In the genomic region with DNA sequence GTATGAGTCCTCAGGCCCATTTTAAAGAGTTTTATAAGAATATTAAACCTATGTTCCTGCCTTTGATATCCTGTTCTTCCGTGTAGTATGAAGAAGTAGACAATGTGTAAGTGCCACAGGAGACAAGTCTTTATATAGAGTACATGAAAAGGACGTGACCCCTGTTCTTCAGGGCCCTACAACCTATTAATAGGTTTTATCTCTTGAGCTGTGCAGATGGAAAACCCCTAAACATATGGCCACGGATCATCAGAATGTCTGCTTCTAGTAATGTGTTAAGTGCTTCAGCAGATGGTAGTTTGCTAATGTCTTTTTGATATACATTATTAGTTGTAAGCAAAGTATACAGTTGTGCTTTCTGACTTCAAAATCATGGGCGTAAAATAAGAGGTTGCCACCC, we compare ENCODE assay signal across 1 cellular context.
TF ChIP-seq lines count a peak whose summit lies in the region.

No MANE protein-coding gene starts in this region.

TF ChIP-seq in SK-N-SH, 30 proteins besides CTCF, POLR2A, EP300 and RAD21 (continued from another document):
- TF ChIP-seq RXRA (IDR thresholded peaks at IDR 0.05; ENCODE audit: borderline replicate concordance, low read depth): no peak
